9 cellular contexts compared by ENCODE assay signal in the genomic region with DNA sequence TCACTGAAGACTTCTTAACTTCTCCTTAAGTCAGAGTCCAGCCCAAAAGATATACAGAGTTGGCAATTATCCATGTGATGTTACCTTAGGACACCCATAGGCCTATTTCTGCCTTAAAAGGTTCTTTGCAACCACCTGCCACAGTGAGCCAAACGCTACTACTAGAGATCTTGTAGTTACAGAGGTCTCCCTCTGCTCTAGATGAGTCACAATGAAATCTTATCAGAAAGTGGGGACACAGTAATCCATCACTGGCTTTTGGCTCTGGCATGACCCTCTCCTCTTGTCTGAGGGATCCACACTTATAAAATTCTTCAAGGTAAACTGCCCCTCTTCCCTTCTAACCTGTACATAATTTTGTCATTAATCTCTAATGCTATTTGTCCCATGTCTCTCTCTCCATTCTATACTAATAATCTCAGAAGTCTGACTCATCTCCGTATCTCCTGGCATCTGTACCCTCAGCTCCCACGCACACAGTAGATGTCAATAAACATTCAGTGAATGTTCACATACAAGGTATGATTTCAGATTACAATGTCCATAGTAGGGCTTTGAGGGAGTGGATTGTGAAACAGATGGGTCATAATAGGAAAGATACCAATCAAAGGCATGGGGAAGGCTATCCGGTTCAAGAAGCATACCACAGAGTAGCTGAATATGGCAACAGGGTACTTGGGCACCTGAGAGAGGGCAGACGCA.
DNase-seq lines count a peak whose midpoint lies in the region; ATAC-seq and TF ChIP-seq lines count a peak whose summit lies in the region.
"Had no signal": no experiment of that assay in that cellular context is flagged by ENCODE, and none has a peak within 500 bp of the region (broad histone marks: within the 10 kb centered on the region; RNA-seq: fewer than 3 reads in every experiment).

No MANE protein-coding gene starts in this region.

- H3K9me3 Mint-ChIP-seq in activated naive CD4-positive, alpha-beta T cell treated with anti-CD3 and anti-CD28 coated beads for 36 hours, result no peaks in the 10 kb centered on the region

- H3K4me3 ChIP-seq in adrenal gland (no peak overlapping the region), stomach (no peak overlapping the region)
- H3K4me3 ChIP-seq: BLaER1 treated with 17β-estradiol and CSF1 and Interleukin-3, amounts not matched to agents 10 nM and 100 nM had no signal

- H3K4me1 ChIP-seq in adrenal gland (replicated peaks in 1 of 2), result peaks cover 21 to 39% of the 10 kb centered on the region in 2 donors
- peaks cover 18 to 65% (median 44%) of the 10 kb centered on the region in 4 donors for H3K4me1 ChIP-seq in stomach

- TF ChIP-seq CTCF in adrenal gland (IDR thresholded peaks at IDR 0.05), result no peak
- no peak for TF ChIP-seq CTCF in stomach (IDR thresholded peaks at IDR 0.05)

- peak overlapping the region; percentile 3 for H3K27ac Mint-ChIP-seq in activated naive CD4-positive, alpha-beta T cell treated with anti-CD3 and anti-CD28 coated beads for 36 hours

- no peak for TF ChIP-seq POLR2A in adrenal gland (IDR thresholded peaks at IDR 0.05)
- no peak for TF ChIP-seq POLR2A in stomach (IDR thresholded peaks at IDR 0.05)

- WGBS in adrenal gland, 4 donors, result 49 to 57% (median 53%) methylated on average over 5 of the region's 5 CpGs
- 55 to 70% (median 64%) methylated on average over 5 of the region's 5 CpGs for WGBS in stomach, 5 donors

- H3K27me3 ChIP-seq in adrenal gland (no peaks in the 10 kb centered on the region), stomach (no peaks in the 10 kb centered on the region)
- H3K27me3 ChIP-seq: BLaER1 treated with 17β-estradiol and CSF1 and Interleukin-3, amounts not matched to agents 10 nM and 100 nM had no signal

- intact Hi-C loops in activated naive CD4-positive, alpha-beta T cell treated with anti-CD3 and anti-CD28 coated beads for 36 hours (cut with micrococcal nuclease), result no loop called here
- intact Hi-C loops in adrenal gland (cut with DNase I), result no loop called here
- intact Hi-C loops in stomach (cut with DNase I; ENCODE audit: low total_unique reads), result no loop called here

- H3K27ac ChIP-seq in adrenal gland (peak overlapping the region in 4 of 5 donors; percentile 55 to 72 (median 64)), stomach (peak overlapping the region in 3 of 5 donors; percentile 36 to 62 (median 43))
- H3K27ac ChIP-seq: BLaER1 treated with 17β-estradiol and CSF1 and Interleukin-3, amounts not matched to agents 10 nM and 100 nM had no signal

- no peaks in the 10 kb centered on the region for H3K9me3 ChIP-seq in adrenal gland (replicated peaks in 1 of 3)
- no peaks in the 10 kb centered on the region for H3K9me3 ChIP-seq in stomach
- H3K9me3 ChIP-seq: BLaER1 treated with 17β-estradiol and CSF1 and Interleukin-3, amounts not matched to agents 10 nM and 100 nM had no signal

- peak; percentile 34 for ATAC-seq in HG03280 (IDR thresholded peaks at IDR 0.05; ENCODE audit: unreplicated experiment)

- CTCF ChIA-PET in activated naive CD4-positive, alpha-beta T cell treated with anti-CD3 and anti-CD28 coated beads for 36 hours (lab: Charles Lee), result no interaction called here

- no peaks in the 10 kb centered on the region for H3K36me3 ChIP-seq in adrenal gland (replicated peaks in 1 of 2)
- H3K36me3 ChIP-seq in stomach, result no peaks in the 10 kb centered on the region

- TF ChIP-seq EP300 in stomach (IDR thresholded peaks at IDR 0.05), result no peak

- H3K4me1 Mint-ChIP-seq in activated naive CD4-positive, alpha-beta T cell treated with anti-CD3 and anti-CD28 coated beads for 36 hours (ENCODE audit: low read depth), result peaks cover 56% of the 10 kb centered on the region

- peaks cover 2% of the 10 kb centered on the region for H3K36me3 Mint-ChIP-seq in activated naive CD4-positive, alpha-beta T cell treated with anti-CD3 and anti-CD28 coated beads for 36 hours (ENCODE audit: low read depth)

- H3K27me3 Mint-ChIP-seq in activated naive CD4-positive, alpha-beta T cell treated with anti-CD3 and anti-CD28 coated beads for 36 hours (ENCODE audit: low read depth), result no peaks in the 10 kb centered on the region

- H3K4me3 Mint-ChIP-seq in activated naive CD4-positive, alpha-beta T cell treated with anti-CD3 and anti-CD28 coated beads for 36 hours, result no peak overlapping the region

- peak; percentile 14 for DNase-seq in activated naive CD4-positive, alpha-beta T cell treated with anti-CD3 and anti-CD28 coated beads for 36 hours
- DNase-seq in activated naive CD4-positive, alpha-beta T cell (lab: John Stamatoyannopoulos, UW), result no peak
- DNase-seq in adrenal gland, result peak in 6 of 7 donors; percentile 29 to 64 (median 52)
- no peak for DNase-seq in stomach
- DNase-seq in Ammon's horn (ENCODE audit: low spot score), result no peak
- no peak for DNase-seq in kidney tubule cell (ENCODE audit: low spot score)
- DNase-seq in SKM-1 (lab: John Stamatoyannopoulos, UW; ENCODE audit: unreplicated experiment), result no peak

Comparison
In these comparisons a context has a peak if more than half of its experiments do, and no peak if none do; other contexts are left out.
1. DNase-seq: peak in activated naive CD4-positive, alpha-beta T cell treated with anti-CD3 and anti-CD28 coated beads for 36 hours (single experiment) and adrenal gland (6 of 7); none in activated naive CD4-positive, alpha-beta T cell (0 of 4), stomach (single experiment), Ammon's horn (single experiment), kidney tubule cell (single experiment) and SKM-1 (single experiment).